Comparison of ENCODE assay signal across 2 cellular contexts in genomic region chr22:30648825-30649224, GRCh38.
TF ChIP-seq lines count a peak whose summit lies in the region.

No MANE protein-coding gene starts in this region.

TF ChIP-seq in SK-N-SH, 30 proteins besides CTCF, POLR2A, EP300 and RAD21:
- TF ChIP-seq ZBTB33 (IDR thresholded peaks at IDR 0.05; ENCODE audit: borderline replicate concordance, low read depth), result no peak
- no peak for TF ChIP-seq GABPA (IDR thresholded peaks at IDR 0.05; ENCODE audit: low read depth)
- TF ChIP-seq TAF1 (IDR thresholded peaks at IDR 0.05; ENCODE audit: borderline replicate concordance, low read depth, low read length), result no peak
- TF ChIP-seq GATA2 (CRISPR knock-in tag; IDR thresholded peaks at IDR 0.05), result no peak
- no peak for TF ChIP-seq SMC3 (IDR thresholded peaks at IDR 0.05; ENCODE audit: low read depth, low read length)
- TF ChIP-seq IRF3 (IDR thresholded peaks at IDR 0.05; ENCODE audit: low read depth, low read length), result no peak
- TF ChIP-seq ELF1 (IDR thresholded peaks at IDR 0.05), result no peak
- no peak for TF ChIP-seq NRF1 (IDR thresholded peaks at IDR 0.05; ENCODE audit: low read depth, low read length)
- TF ChIP-seq YY1 (IDR thresholded peaks at IDR 0.05; ENCODE audit: low read depth), result no peak
- TF ChIP-seq RXRA (IDR thresholded peaks at IDR 0.05; ENCODE audit: borderline replicate concordance, low read depth), result no peak
- TF ChIP-seq REST (IDR thresholded peaks at IDR 0.05; ENCODE audit: low read depth, low read length), result no peak
- no peak for TF ChIP-seq RFX5 (IDR thresholded peaks at IDR 0.05; ENCODE audit: low read length)
- no peak for TF ChIP-seq FOXM1 (IDR thresholded peaks at IDR 0.05; ENCODE audit: low read depth)
- no peak for TF ChIP-seq POLR2AphosphoS5 (IDR thresholded peaks at IDR 0.05; ENCODE audit: low read depth, low read length)
- TF ChIP-seq NFIC (IDR thresholded peaks at IDR 0.05; ENCODE audit: borderline replicate concordance), result no peak
- no peak for TF ChIP-seq FOXJ3 (CRISPR knock-in tag; IDR thresholded peaks at IDR 0.05)
- TF ChIP-seq TEAD4 (IDR thresholded peaks at IDR 0.05; ENCODE audit: borderline replicate concordance, insufficient read depth), result no peak
- no peak for TF ChIP-seq MXI1 (IDR thresholded peaks at IDR 0.05; ENCODE audit: low read depth, low read length)
- TF ChIP-seq CHD2 (IDR thresholded peaks at IDR 0.05; ENCODE audit: low read length, partially characterized antibody), result no peak

TF ChIP-seq in SK-N-SH treated with all-trans-retinoic acid at 6 μM for 48 hours, 23 proteins besides CTCF, POLR2A, EP300 and RAD21 (continued from another document):
- TF ChIP-seq POU6F1 (CRISPR knock-in tag; IDR thresholded peaks at IDR 0.05; ENCODE audit: borderline replicate concordance, low read depth), result no peak
- TF ChIP-seq ZFP30 (CRISPR knock-in tag; IDR thresholded peaks at IDR 0.05), result no peak
TF ChIP-seq in SK-N-SH treated with all-trans-retinoic acid at 6 μM for 48 hours: peak in this region for 0.
